Comparison of ENCODE assay signal across 1 cellular context in genomic region chr18:8573766-8574165, GRCh38.
A peak's percentile ranks its signal among the peaks of the same experiment; 100 is the strongest.
TF ChIP-seq lines count a peak whose summit lies in the region.
"Not testable (repeated sequence)": the region's sequence is repeated elsewhere in the genome, so short reads cannot be mapped to it uniquely, and the experiment has no call there.

No MANE protein-coding gene starts in this region.

- H3K9me3 ChIP-seq in HEK293 (ENCODE audit: control insufficient read depth, insufficient read depth, low read depth, low read length) = not testable (repeated sequence)

- H3K4me1 ChIP-seq in HEK293 (ENCODE audit: control insufficient read depth, insufficient read depth, low read length) = not testable (repeated sequence)

- H3K4me3 ChIP-seq in HEK293 (ENCODE audit: low read depth, low read length) = not testable (repeated sequence)

- POLR2A ChIA-PET in HEK293 (lab: Yijun Ruan, JAX) = not testable (repeated sequence)

- H3K27ac ChIP-seq in HEK293 (ENCODE audit: extremely low read depth, low read depth, low read length) = not testable (repeated sequence)

- CTCF ChIA-PET in HEK293 (lab: Yijun Ruan, JAX) = not testable (repeated sequence)

- H3K36me3 ChIP-seq in HEK293 (ENCODE audit: control insufficient read depth in 2 of 2, insufficient read depth in 1 of 2, low read length in 2 of 2) = not testable (repeated sequence)

- not testable (repeated sequence) for TF ChIP-seq CTCF in HEK293 (tag by site-specific recombination; IDR thresholded peaks at IDR 0.05)

TF ChIP-seq in HEK293, 187 proteins besides CTCF, POLR2A, EP300 and RAD21:
- TF ChIP-seq SCRT2 (tag by site-specific recombination; IDR thresholded peaks at IDR 0.05) (peak; percentile 57; the same call in 1 of the 2 replicates), SCRT1 (tag by site-specific recombination; IDR thresholded peaks at IDR 0.05; ENCODE audit: borderline replicate concordance) (peak; percentile 50; the same call in 1 of the 2 replicates)
